ENCODE assay signal across 16 cellular contexts in genomic region chr13:30364876-30365275, GRCh38. TPM values are rescaled to one million over a fixed set of nuclear protein-coding genes. Genes with fewer than 3 reads are reported as not detected.
DNase-seq lines count a peak whose midpoint lies in the region; ATAC-seq, FAIRE-seq and TF ChIP-seq lines count a peak whose summit lies in the region.
"Had no signal": no experiment of that assay in that cellular context is flagged by ENCODE, and none has a peak within 500 bp of the region (broad histone marks: within the 10 kb centered on the region; RNA-seq: fewer than 3 reads in every experiment).

No MANE protein-coding gene starts in this region.

- H3K4me2 ChIP-seq in GM23338 (peak overlapping the region; percentile 14; the same call in 1 of the 2 replicates), keratinocyte (ENCODE audit: control insufficient read depth, extremely low read depth, insufficient read depth, low read depth, low read length) (no peak overlapping the region), smooth muscle cell (peak overlapping the region; percentile 33)

- H3K9me2 ChIP-seq in GM23338 (ENCODE audit: insufficient read depth): peaks cover 7% of the 10 kb centered on the region

- dilution Hi-C loops in keratinocyte (cut with MboI; ENCODE audit: extremely low pct_ligation_motif_present, low sequenced_read_pairs): no loop called here

- H3K4me3 ChIP-seq in GM23338 (no peak overlapping the region), keratinocyte (ENCODE audit: control insufficient read depth in 2 of 3, extremely low read depth in 1 of 3, insufficient read depth in 2 of 3, low read depth in 1 of 3, low read length in 3 of 3) (no peak overlapping the region), smooth muscle cell (no peak overlapping the region), Peyer's patch (no peak overlapping the region)
- H3K4me3 ChIP-seq: cardiac muscle cell had no signal

- H3K27ac ChIP-seq in GM23338 (ENCODE audit: low read depth) (peak overlapping the region; percentile 48; the same call in 1 of the 2 replicates), keratinocyte (ENCODE audit: control insufficient read depth, insufficient read depth, low read length) (no peak overlapping the region), smooth muscle cell (ENCODE audit: low read depth) (peak overlapping the region; percentile 13), Peyer's patch (no peak overlapping the region)
- H3K27ac ChIP-seq: cardiac muscle cell, epithelial cell of prostate had no signal

- H3K9me3 ChIP-seq in keratinocyte (ENCODE audit: control insufficient read depth, low read depth, low read length) (no peaks in the 10 kb centered on the region), smooth muscle cell (replicated peaks; ENCODE audit: low read depth) (no peaks in the 10 kb centered on the region), Peyer's patch (no peaks in the 10 kb centered on the region)

- H2AFZ ChIP-seq in GM23338 (peak overlapping the region; percentile 52; the same call in 1 of the 2 replicates), keratinocyte (ENCODE audit: control insufficient read depth, low read length) (peak overlapping the region; percentile 55), smooth muscle cell (ENCODE audit: low read depth) (peak overlapping the region; percentile 93)

- no peaks in the 10 kb centered on the region for H3F3A ChIP-seq in GM23338 (replicated peaks; ENCODE audit: low read depth)
- peaks cover 2% of the 10 kb centered on the region for H3F3A ChIP-seq in smooth muscle cell (ENCODE audit: low read depth)

- H3K79me2 ChIP-seq in GM23338 (replicated peaks; ENCODE audit: insufficient read depth) (no peaks in the 10 kb centered on the region), keratinocyte (ENCODE audit: control insufficient read depth, insufficient read depth, low read length) (no peaks in the 10 kb centered on the region), smooth muscle cell (ENCODE audit: low read depth) (no peaks in the 10 kb centered on the region)

- 71% methylated on average over 7 of the region's 7 CpGs for WGBS in smooth muscle cell (ENCODE audit: low lambda C conversion rate)

- peaks cover 24% of the 10 kb centered on the region for H3K4me1 ChIP-seq in GM23338 (ENCODE audit: insufficient read depth)
- peaks cover 4% of the 10 kb centered on the region for H3K4me1 ChIP-seq in keratinocyte (ENCODE audit: control insufficient read depth, extremely low read depth, insufficient read depth, low read length)
- no peaks in the 10 kb centered on the region for H3K4me1 ChIP-seq in smooth muscle cell (ENCODE audit: low read depth)
- H3K4me1 ChIP-seq in Peyer's patch: no peaks in the 10 kb centered on the region

- peak overlapping the region; percentile 79; the same call in 1 of the 2 replicates for H3K27ac Mint-ChIP-seq in GM23338
- peak overlapping the region in 3 of 5 experiments; percentile 7 to 14 (median 7) for H3K27ac Mint-ChIP-seq in brain
- H3K27ac Mint-ChIP-seq: activated CD4-positive, alpha-beta memory T cell treated with anti-CD3 and anti-CD28 coated beads for 36 hours; type B pancreatic cell had no signal

- DNase-seq in GM23338 (ENCODE audit: low spot score): peak; percentile 35
- no peak for DNase-seq in keratinocyte (ENCODE audit: low read depth, low spot score)
- DNase-seq in smooth muscle cell (lab: John Stamatoyannopoulos, UW; ENCODE audit: unreplicated experiment): no peak
- no peak for DNase-seq in Peyer's patch
- no peak for DNase-seq in DMS53 treated with DMSO at 0.1 percent for 48 hours (lab: John Stamatoyannopoulos, UW; ENCODE audit: unreplicated experiment)
- DNase-seq in NCI-H446 (lab: John Stamatoyannopoulos, UW): no peak
- no peak for DNase-seq in KBM-7
- DNase-seq: activated CD4-positive, alpha-beta memory T cell treated with anti-CD3 and anti-CD28 coated beads for 36 hours; activated gamma-delta T cell; DMS 273 treated with DMSO at 0.1 percent for 48 hours; stimulated activated CD4-positive, alpha-beta T cell treated with anti-CD3 and anti-CD28 coated beads, Interleukin-12 subunit alpha, Interleukin-12 subunit beta, amount 100 ng/mL, for 4 hours had no signal

- H3K9ac ChIP-seq in keratinocyte (ENCODE audit: control insufficient read depth, extremely low read depth, insufficient read depth, low read length) (no peak overlapping the region), smooth muscle cell (ENCODE audit: low read depth) (no peak overlapping the region)

- H3K36me3 Mint-ChIP-seq in GM23338 (ENCODE audit: low read depth): no peaks in the 10 kb centered on the region
- no peaks in the 10 kb centered on the region for H3K36me3 Mint-ChIP-seq in brain
- H3K36me3 Mint-ChIP-seq: type B pancreatic cell had no signal

- no peak for TF ChIP-seq POLR2A in Peyer's patch (IDR thresholded peaks at IDR 0.05)

- in situ Hi-C loops in KBM-7 (cut with MboI; ENCODE audit: low pct_unique_long_range_greater_than_20kb, low sequenced_read_pairs): no loop called here

- H3K27me3 ChIP-seq in GM23338 (ENCODE audit: insufficient read depth) (no peaks in the 10 kb centered on the region), keratinocyte (ENCODE audit: control insufficient read depth, extremely low read depth, insufficient read depth, low read length) (peaks cover 4% of the 10 kb centered on the region), smooth muscle cell (ENCODE audit: low read depth) (no peaks in the 10 kb centered on the region), Peyer's patch (no peaks in the 10 kb centered on the region)
- H3K27me3 ChIP-seq: cardiac muscle cell had no signal

- H3K4me1 Mint-ChIP-seq in GM23338: peaks cover 35% of the 10 kb centered on the region
- H3K4me1 Mint-ChIP-seq in brain: peaks cover 40% of the 10 kb centered on the region

- H3K36me3 ChIP-seq in GM23338 (ENCODE audit: insufficient read depth) (no peaks in the 10 kb centered on the region), keratinocyte (ENCODE audit: control insufficient read depth in 2 of 2, extremely low read depth in 1 of 2, insufficient read depth in 2 of 2, low read length in 2 of 2) (no peaks in the 10 kb centered on the region), smooth muscle cell (ENCODE audit: low read depth) (no peaks in the 10 kb centered on the region), Peyer's patch (no peaks in the 10 kb centered on the region)
- H3K36me3 ChIP-seq: cardiac muscle cell had no signal

- H4K20me1 ChIP-seq in GM23338 (replicated peaks; ENCODE audit: insufficient read depth) (no peaks in the 10 kb centered on the region), keratinocyte (ENCODE audit: control insufficient read depth, extremely low read depth, insufficient read depth, low read length) (no peaks in the 10 kb centered on the region), smooth muscle cell (ENCODE audit: low read depth) (no peaks in the 10 kb centered on the region)

- TF ChIP-seq CTCF in GM23338 (conservative IDR thresholded peaks at IDR 0.05; ENCODE audit: low read depth in 2 of 2) (no peak), brain (conservative IDR thresholded peaks at IDR 0.05) (no peak), keratinocyte (optimal IDR thresholded peaks at IDR 0.05 in 1 of 3, IDR thresholded peaks at IDR 0.05 in 1 of 3, conservative IDR thresholded peaks at IDR 0.05 in 1 of 3; ENCODE audit: extremely low read depth in 1 of 3, insufficient read depth in 2 of 3, low read length in 3 of 3) (no peak), smooth muscle cell (IDR thresholded peaks at IDR 0.05; ENCODE audit: borderline replicate concordance, insufficient read depth, poor library complexity, severe bottlenecking) (no peak), Peyer's patch (IDR thresholded peaks at IDR 0.05) (no peak)

- no peak for FAIRE-seq in keratinocyte (lab: Jason Lieb, UNC)

- H3K4me3 Mint-ChIP-seq in GM23338 (no peak overlapping the region), brain (no peak overlapping the region)
- H3K4me3 Mint-ChIP-seq: activated CD4-positive, alpha-beta memory T cell treated with anti-CD3 and anti-CD28 coated beads for 36 hours; type B pancreatic cell had no signal

- no peak for ATAC-seq in GM23338

- no peaks in the 10 kb centered on the region for H3K9me1 ChIP-seq in keratinocyte (ENCODE audit: control insufficient read depth, extremely low read depth, insufficient read depth, low read length)

- H3K9me3 Mint-ChIP-seq in GM23338 (no peaks in the 10 kb centered on the region; the same call in 2 of the 3 replicates), brain (peaks cover 0 to 5% (median 0%) of the 10 kb centered on the region in 5 experiments)
- H3K9me3 Mint-ChIP-seq: activated CD4-positive, alpha-beta memory T cell treated with anti-CD3 and anti-CD28 coated beads for 36 hours; type B pancreatic cell had no signal

- H3K27me3 Mint-ChIP-seq in GM23338 (ENCODE audit: insufficient read depth, low read depth, poor library complexity) (peaks cover 4% of the 10 kb centered on the region), brain (peaks cover 2% of the 10 kb centered on the region)
- H3K27me3 Mint-ChIP-seq: activated CD4-positive, alpha-beta memory T cell treated with anti-CD3 and anti-CD28 coated beads for 36 hours; type B pancreatic cell had no signal

RNA-seq across cellular contexts. Expression of gene UBE2L5, which starts 57.4 kb away (rescaled TPM):
- not detected in 2 replicates for total RNA-seq in GM23338 (2014; rRNA removed; shearing (Covaris generic))
- polyA plus RNA-seq in GM23338 (2016; fragmentation: Nextera tagmentation; extraction: Ambion mirVana) (0.21 TPM in 1 of 2 replicates, not detected in the other), brain (ENCODE audit: insufficient read depth, low read depth, low replicate concordance) (not detected), keratinocyte (0.26 to 0.38 TPM in 2 of 3 replicates, not detected in the other), smooth muscle cell (0.89 TPM in 1 of 2 replicates, not detected in the other)
- not detected for polyA plus RNA-seq in keratinocyte (2011; ENCODE audit: low read depth)
- polyA plus RNA-seq in keratinocyte (2011; cell fraction: cytosol; rRNA removed): 0.22 and 0.30 TPM in 2 replicates
- not detected in 2 replicates for polyA plus RNA-seq in keratinocyte (2011; cell fraction: nucleus; rRNA removed)
- 0.34 TPM in 1 of 2 replicates, not detected in the other for polyA plus RNA-seq in keratinocyte (2012; ENCODE audit: low replicate concordance)
- polyA minus RNA-seq in keratinocyte: not detected in 3 replicates
- polyA minus RNA-seq in keratinocyte (2011; cell fraction: cytosol; rRNA and poly(A)+ RNA removed): not detected
- polyA minus RNA-seq in keratinocyte (2011; cell fraction: nucleus; rRNA and poly(A)+ RNA removed): not detected in 2 replicates
- total RNA-seq in smooth muscle cell (not detected in 2 replicates), Peyer's patch (not detected)
- total RNA-seq: activated CD4-positive, alpha-beta memory T cell treated with anti-CD3 and anti-CD28 coated beads for 36 hours had no signal
- polyA plus RNA-seq: cardiac muscle cell, neural cell had no signal

RNA-seq across cellular contexts. Expression of gene KATNAL1, which starts 57.5 kb away (rescaled TPM):
- 11.5 and 14.3 TPM in 2 replicates for total RNA-seq in GM23338 (2014; rRNA removed; shearing (Covaris generic))
- polyA plus RNA-seq in GM23338 (2016; fragmentation: Nextera tagmentation; extraction: Ambion mirVana): 6.0 and 6.1 TPM in 2 replicates
- 6.7 TPM for polyA plus RNA-seq in brain (ENCODE audit: insufficient read depth, low read depth, low replicate concordance)
- polyA plus RNA-seq in keratinocyte: 6.1 to 10.1 TPM (median 8.1 TPM) in 3 replicates
- polyA plus RNA-seq in keratinocyte (2011; ENCODE audit: low read depth): 3.6 TPM
- polyA plus RNA-seq in keratinocyte (2011; cell fraction: cytosol; rRNA removed): 6.9 and 9.8 TPM in 2 replicates
- polyA plus RNA-seq in keratinocyte (2011; cell fraction: nucleus; rRNA removed): 9.6 and 10.4 TPM in 2 replicates
- 2.4 and 8.9 TPM in 2 replicates for polyA plus RNA-seq in keratinocyte (2012; ENCODE audit: low replicate concordance)
- 3.2 to 17.6 TPM (median 9.6 TPM) in 3 replicates for polyA minus RNA-seq in keratinocyte
- polyA minus RNA-seq in keratinocyte (2011; cell fraction: cytosol; rRNA and poly(A)+ RNA removed): 6.5 TPM
- 13.9 and 24.7 TPM in 2 replicates for polyA minus RNA-seq in keratinocyte (2011; cell fraction: nucleus; rRNA and poly(A)+ RNA removed)
- 35.1 and 37.3 TPM in 2 replicates for total RNA-seq in smooth muscle cell
- 9.9 and 12.4 TPM in 2 replicates for polyA plus RNA-seq in smooth muscle cell
- total RNA-seq in Peyer's patch: 10 to 100 TPM in 2 of 4 donors, 1 to 10 TPM in 2; 2.7 to 25.6 (median 13.0) TPM

Comparison
In these comparisons a context has a peak if more than half of its experiments do, and no peak if none do; other contexts are left out.
1. H3K27ac ChIP-seq: peak in GM23338 (single experiment) and smooth muscle cell (single experiment); none in keratinocyte (single experiment) and Peyer's patch (0 of 4).
2. Peak in every context shown above with its lines, with median percentiles within 50 percentile points of each other: H2AFZ ChIP-seq.